In genomic region chr14:91264151-91265150, GRCh38 we compare ENCODE assay signal across 8 cellular contexts. TPM values are rescaled to one million over a fixed set of nuclear protein-coding genes. Genes with fewer than 3 reads are reported as not detected.
A peak's percentile ranks its signal among the peaks of the same experiment; 100 is the strongest.
DNase-seq lines count a peak whose midpoint lies in the region; ATAC-seq and TF ChIP-seq lines count a peak whose summit lies in the region.

No MANE protein-coding gene starts in this region.

- peak overlapping the region; percentile 77 for H3K4me2 ChIP-seq in neural progenitor cell

- H3K9me3 Mint-ChIP-seq in T-helper 1 cell treated with Interleukin-12 subunit alpha and Interleukin-12 subunit beta and Interleukin-4 antibody, amounts not matched to agents 30 μg/mL and 1 μg/mL, for 36 hours, result no peaks in the 10 kb centered on the region
- H3K9me3 Mint-ChIP-seq in neural progenitor cell, result no peaks in the 10 kb centered on the region

- peaks cover 10% of the 10 kb centered on the region for H3F3A ChIP-seq in neural progenitor cell (ENCODE audit: low read depth)

- H4K20me1 ChIP-seq in neural progenitor cell (ENCODE audit: low read depth), result no peaks in the 10 kb centered on the region

- peak overlapping the region; percentile 77 for H2AFZ ChIP-seq in neural progenitor cell (replicated peaks)

- peaks cover 30% of the 10 kb centered on the region for H3K36me3 Mint-ChIP-seq in T-helper 1 cell treated with Interleukin-12 subunit alpha and Interleukin-12 subunit beta and Interleukin-4 antibody, amounts not matched to agents 30 μg/mL and 1 μg/mL, for 36 hours (ENCODE audit: low read depth)
- no peaks in the 10 kb centered on the region for H3K36me3 Mint-ChIP-seq in neural progenitor cell

- CTCF ChIA-PET in BJ (lab: Yijun Ruan, JAX), result interaction anchor here (1.0 to 1.4 kb wide), 2 partner anchors 8 to 19 kb away, joined by 4 to 5 read pairs; no protein-coding TSS in a partner anchor

- POLR2A ChIA-PET in BJ (lab: Charles Lee), result no interaction called here

- peaks cover 52% of the 10 kb centered on the region for H3K4me1 Mint-ChIP-seq in T-helper 1 cell treated with Interleukin-12 subunit alpha and Interleukin-12 subunit beta and Interleukin-4 antibody, amounts not matched to agents 30 μg/mL and 1 μg/mL, for 36 hours (ENCODE audit: low read depth)
- H3K4me1 Mint-ChIP-seq in neural progenitor cell, result peaks cover 17% of the 10 kb centered on the region

- H3K36me3 ChIP-seq in BJ (ENCODE audit: control insufficient read depth, insufficient read depth, low read length) (no peaks in the 10 kb centered on the region), neural progenitor cell (no peaks in the 10 kb centered on the region)

- intact Hi-C loops in head of caudate nucleus (cut with DNase I), result no loop called here

- ATAC-seq in esophagus mucosa (peak; percentile 55), GM21381 (IDR thresholded peaks at IDR 0.05; ENCODE audit: unreplicated experiment) (no peak)

- H3K27me3 ChIP-seq in BJ (ENCODE audit: control insufficient read depth, insufficient read depth, low read length), result peaks cover 4% of the 10 kb centered on the region
- peaks cover 45% of the 10 kb centered on the region for H3K27me3 ChIP-seq in neural progenitor cell

- H3K4me3 ChIP-seq in BJ (ENCODE audit: low read depth, low read length), result peak overlapping the region; percentile 29
- peak overlapping the region; percentile 46 for H3K4me3 ChIP-seq in neural progenitor cell

- H3K27me3 Mint-ChIP-seq in T-helper 1 cell treated with Interleukin-12 subunit alpha and Interleukin-12 subunit beta and Interleukin-4 antibody, amounts not matched to agents 30 μg/mL and 1 μg/mL, for 36 hours (ENCODE audit: low read depth), result no peaks in the 10 kb centered on the region
- peaks cover 11% of the 10 kb centered on the region for H3K27me3 Mint-ChIP-seq in neural progenitor cell (ENCODE audit: insufficient read depth, low read depth)

- no peak overlapping the region for H3K27ac ChIP-seq in neural progenitor cell

- H3K79me2 ChIP-seq in neural progenitor cell (ENCODE audit: low read depth), result no peaks in the 10 kb centered on the region

- TF ChIP-seq CTCF in BJ (IDR thresholded peaks at IDR 0.05; ENCODE audit: insufficient read depth, low read depth, low read length) (no peak), neural progenitor cell (IDR thresholded peaks at IDR 0.05) (no peak)

- DNase-seq in BJ (ENCODE audit: low read depth) (no peak), neural progenitor cell (ENCODE audit: low spot score) (peak; percentile 40), head of caudate nucleus (no peak), NK-92 (lab: John Stamatoyannopoulos, UW; ENCODE audit: unreplicated experiment) (no peak), ureter (ENCODE audit: low spot score) (no peak)

- peak overlapping the region; percentile 68 for H3K4me3 Mint-ChIP-seq in T-helper 1 cell treated with Interleukin-12 subunit alpha and Interleukin-12 subunit beta and Interleukin-4 antibody, amounts not matched to agents 30 μg/mL and 1 μg/mL, for 36 hours
- peak overlapping the region; percentile 80 for H3K4me3 Mint-ChIP-seq in neural progenitor cell

- peaks cover 3% of the 10 kb centered on the region for H3K4me1 ChIP-seq in neural progenitor cell

- H3K9ac ChIP-seq in neural progenitor cell, result no peak overlapping the region

- H3K9me3 ChIP-seq in neural progenitor cell (ENCODE audit: low read depth), result no peaks in the 10 kb centered on the region

- peak overlapping the region; percentile 64 for H3K27ac Mint-ChIP-seq in T-helper 1 cell treated with Interleukin-12 subunit alpha and Interleukin-12 subunit beta and Interleukin-4 antibody, amounts not matched to agents 30 μg/mL and 1 μg/mL, for 36 hours
- H3K27ac Mint-ChIP-seq in neural progenitor cell, result no peak overlapping the region

RNA-seq across cellular contexts. Expression of gene GPR68, which starts 19.9 kb away (rescaled TPM):
- 0.20 and 0.45 TPM in 2 replicates for polyA plus RNA-seq in BJ (2011; rRNA removed)
- 0.71 and 0.98 TPM in 2 replicates for polyA minus RNA-seq in BJ (2011; rRNA and poly(A)+ RNA removed)
- total RNA-seq in esophagus mucosa (11.6 TPM), neural progenitor cell (ENCODE audit: low replicate concordance) (0.84 TPM in 1 of 2 replicates, not detected in the other), ureter (3.0 TPM)
